In the genomic region with DNA sequence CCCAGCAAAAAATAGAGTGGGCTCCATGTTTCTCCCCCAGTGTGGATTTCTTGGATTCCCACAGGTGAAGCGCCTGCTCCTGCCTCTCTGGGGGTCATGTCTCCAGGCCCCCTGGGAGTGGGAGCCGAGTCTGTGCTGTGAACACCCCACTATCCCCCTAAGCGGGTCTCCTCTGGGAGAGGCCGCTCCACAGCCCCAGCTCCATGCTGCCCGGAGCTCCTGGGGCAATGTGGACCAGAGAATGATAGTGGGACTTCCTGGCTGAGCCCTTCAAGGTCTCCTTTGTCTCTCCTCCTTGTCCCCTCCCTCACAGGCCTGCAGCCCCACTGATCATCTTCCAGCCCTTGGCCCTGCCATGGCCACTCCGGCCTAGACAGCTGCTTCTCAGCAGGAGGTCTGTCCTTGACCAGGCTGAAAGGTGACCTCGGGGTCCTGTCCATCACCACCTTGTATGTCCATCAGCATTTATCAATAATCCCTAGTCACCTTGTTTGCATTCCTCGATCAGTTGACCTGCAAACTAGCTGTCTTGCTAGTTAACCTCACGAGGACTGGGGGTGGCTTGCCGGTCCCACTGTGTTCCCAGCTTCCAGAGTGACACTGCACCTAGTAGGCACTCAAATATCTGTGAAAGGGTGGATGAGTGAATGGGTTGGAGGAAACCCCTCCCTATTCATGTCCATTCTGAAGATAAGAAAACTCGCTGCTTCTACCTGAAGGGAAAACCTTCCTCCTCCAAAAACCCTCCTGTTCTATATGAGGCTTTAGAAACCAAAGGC, we compare ENCODE assay signal across 1 cellular context.
TF ChIP-seq lines count a peak whose summit lies in the region.

No MANE protein-coding gene starts in this region.

TF ChIP-seq in GM23338, 12 proteins besides CTCF, POLR2A, EP300 and RAD21:
- TF ChIP-seq, protein P1, sequence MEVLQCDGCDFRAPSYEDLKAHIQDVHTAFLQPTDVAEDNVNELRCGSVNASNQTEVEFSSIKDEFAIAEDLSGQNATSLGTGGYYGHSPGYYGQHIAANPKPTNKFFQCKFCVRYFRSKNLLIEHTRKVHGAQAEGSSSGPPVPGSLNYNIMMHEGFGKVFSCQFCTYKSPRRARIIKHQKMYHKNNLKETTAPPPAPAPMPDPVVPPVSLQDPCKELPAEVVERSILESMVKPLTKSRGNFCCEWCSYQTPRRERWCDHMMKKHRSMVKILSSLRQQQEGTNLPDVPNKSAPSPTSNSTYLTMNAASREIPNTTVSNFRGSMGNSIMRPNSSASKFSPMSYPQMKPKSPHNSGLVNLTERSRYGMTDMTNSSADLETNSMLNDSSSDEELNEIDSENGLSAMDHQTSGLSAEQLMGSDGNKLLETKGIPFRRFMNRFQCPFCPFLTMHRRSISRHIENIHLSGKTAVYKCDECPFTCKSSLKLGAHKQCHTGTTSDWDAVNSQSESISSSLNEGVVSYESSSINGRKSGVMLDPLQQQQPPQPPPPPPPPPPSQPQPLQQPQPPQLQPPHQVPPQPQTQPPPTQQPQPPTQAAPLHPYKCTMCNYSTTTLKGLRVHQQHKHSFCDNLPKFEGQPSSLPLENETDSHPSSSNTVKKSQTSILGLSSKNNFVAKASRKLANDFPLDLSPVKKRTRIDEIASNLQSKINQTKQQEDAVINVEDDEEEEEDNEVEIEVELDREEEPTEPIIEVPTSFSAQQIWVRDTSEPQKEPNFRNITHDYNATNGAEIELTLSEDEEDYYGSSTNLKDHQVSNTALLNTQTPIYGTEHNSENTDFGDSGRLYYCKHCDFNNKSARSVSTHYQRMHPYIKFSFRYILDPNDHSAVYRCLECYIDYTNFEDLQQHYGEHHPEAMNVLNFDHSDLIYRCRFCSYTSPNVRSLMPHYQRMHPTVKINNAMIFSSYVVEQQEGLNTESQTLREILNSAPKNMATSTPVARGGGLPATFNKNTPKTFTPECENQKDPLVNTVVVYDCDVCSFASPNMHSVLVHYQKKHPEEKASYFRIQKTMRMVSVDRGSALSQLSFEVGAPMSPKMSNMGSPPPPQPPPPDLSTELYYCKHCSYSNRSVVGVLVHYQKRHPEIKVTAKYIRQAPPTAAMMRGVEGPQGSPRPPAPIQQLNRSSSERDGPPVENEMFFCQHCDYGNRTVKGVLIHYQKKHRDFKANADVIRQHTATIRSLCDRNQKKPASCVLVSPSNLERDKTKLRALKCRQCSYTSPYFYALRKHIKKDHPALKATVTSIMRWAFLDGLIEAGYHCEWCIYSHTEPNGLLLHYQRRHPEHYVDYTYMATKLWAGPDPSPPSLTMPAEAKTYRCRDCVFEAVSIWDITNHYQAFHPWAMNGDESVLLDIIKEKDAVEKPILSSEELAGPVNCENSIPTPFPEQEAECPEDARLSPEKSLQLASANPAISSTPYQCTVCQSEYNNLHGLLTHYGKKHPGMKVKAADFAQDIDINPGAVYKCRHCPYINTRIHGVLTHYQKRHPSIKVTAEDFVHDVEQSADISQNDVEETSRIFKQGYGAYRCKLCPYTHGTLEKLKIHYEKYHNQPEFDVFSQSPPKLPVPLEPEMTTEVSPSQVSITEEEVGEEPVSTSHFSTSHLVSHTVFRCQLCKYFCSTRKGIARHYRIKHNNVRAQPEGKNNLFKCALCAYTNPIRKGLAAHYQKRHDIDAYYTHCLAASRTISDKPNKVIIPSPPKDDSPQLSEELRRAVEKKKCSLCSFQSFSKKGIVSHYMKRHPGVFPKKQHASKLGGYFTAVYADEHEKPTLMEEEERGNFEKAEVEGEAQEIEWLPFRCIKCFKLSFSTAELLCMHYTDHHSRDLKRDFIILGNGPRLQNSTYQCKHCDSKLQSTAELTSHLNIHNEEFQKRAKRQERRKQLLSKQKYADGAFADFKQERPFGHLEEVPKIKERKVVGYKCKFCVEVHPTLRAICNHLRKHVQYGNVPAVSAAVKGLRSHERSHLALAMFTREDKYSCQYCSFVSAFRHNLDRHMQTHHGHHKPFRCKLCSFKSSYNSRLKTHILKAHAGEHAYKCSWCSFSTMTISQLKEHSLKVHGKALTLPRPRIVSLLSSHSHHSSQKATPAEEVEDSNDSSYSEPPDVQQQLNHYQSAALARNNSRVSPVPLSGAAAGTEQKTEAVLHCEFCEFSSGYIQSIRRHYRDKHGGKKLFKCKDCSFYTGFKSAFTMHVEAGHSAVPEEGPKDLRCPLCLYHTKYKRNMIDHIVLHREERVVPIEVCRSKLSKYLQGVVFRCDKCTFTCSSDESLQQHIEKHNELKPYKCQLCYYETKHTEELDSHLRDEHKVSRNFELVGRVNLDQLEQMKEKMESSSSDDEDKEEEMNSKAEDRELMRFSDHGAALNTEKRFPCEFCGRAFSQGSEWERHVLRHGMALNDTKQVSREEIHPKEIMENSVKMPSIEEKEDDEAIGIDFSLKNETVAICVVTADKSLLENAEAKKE (CRISPR knock-in tag; IDR thresholded peaks at IDR 0.05), result no peak
